ENCODE assay signal across 1 cellular context in genomic region chr2:74548919-74549684, GRCh38.
TF ChIP-seq lines count a peak whose summit lies in the region.

No MANE protein-coding gene starts in this region.

TF ChIP-seq in K562, 482 proteins besides CTCF, POLR2A, EP300 and RAD21 (continued from another document):
- TF ChIP-seq, protein P1, sequence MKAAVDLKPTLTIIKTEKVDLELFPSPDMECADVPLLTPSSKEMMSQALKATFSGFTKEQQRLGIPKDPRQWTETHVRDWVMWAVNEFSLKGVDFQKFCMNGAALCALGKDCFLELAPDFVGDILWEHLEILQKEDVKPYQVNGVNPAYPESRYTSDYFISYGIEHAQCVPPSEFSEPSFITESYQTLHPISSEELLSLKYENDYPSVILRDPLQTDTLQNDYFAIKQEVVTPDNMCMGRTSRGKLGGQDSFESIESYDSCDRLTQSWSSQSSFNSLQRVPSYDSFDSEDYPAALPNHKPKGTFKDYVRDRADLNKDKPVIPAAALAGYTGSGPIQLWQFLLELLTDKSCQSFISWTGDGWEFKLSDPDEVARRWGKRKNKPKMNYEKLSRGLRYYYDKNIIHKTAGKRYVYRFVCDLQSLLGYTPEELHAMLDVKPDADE (conservative IDR thresholded peaks at IDR 0.05; ENCODE audit: control insufficient read depth, low read depth, low read length), result 0 out of 2 replicates have a peak, but pooled peaks have one; percentile 30
- no peak for TF ChIP-seq HDGF (IDR thresholded peaks at IDR 0.05)
- no peak for TF ChIP-seq TAF7 (tag; IDR thresholded peaks at IDR 0.05)
- peak; percentile 80 for TF ChIP-seq ZNF592 (IDR thresholded peaks at IDR 0.05)
- 0 out of 2 replicates have a peak, but pooled peaks have one; percentile 19 for TF ChIP-seq GMEB1 (CRISPR knock-in tag; IDR thresholded peaks at IDR 0.05)
- TF ChIP-seq ZNF124 (CRISPR knock-in tag; IDR thresholded peaks at IDR 0.05), result no peak
- TF ChIP-seq, protein P2, sequence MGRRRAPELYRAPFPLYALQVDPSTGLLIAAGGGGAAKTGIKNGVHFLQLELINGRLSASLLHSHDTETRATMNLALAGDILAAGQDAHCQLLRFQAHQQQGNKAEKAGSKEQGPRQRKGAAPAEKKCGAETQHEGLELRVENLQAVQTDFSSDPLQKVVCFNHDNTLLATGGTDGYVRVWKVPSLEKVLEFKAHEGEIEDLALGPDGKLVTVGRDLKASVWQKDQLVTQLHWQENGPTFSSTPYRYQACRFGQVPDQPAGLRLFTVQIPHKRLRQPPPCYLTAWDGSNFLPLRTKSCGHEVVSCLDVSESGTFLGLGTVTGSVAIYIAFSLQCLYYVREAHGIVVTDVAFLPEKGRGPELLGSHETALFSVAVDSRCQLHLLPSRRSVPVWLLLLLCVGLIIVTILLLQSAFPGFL (CRISPR knock-in tag; IDR thresholded peaks at IDR 0.05), result no peak
- TF ChIP-seq TCF3 (CRISPR knock-in tag; IDR thresholded peaks at IDR 0.05), result no peak
- TF ChIP-seq ZNF76 (CRISPR knock-in tag; IDR thresholded peaks at IDR 0.05; ENCODE audit: borderline replicate concordance), result 0 out of 2 replicates have a peak, but pooled peaks have one; percentile 50
- TF ChIP-seq EGR1 (conservative IDR thresholded peaks at IDR 0.05), result peak; percentile 66
- TF ChIP-seq DEAF1 (CRISPR knock-in tag; IDR thresholded peaks at IDR 0.05), result no peak
- no peak for TF ChIP-seq CC2D1A (IDR thresholded peaks at IDR 0.05)
- TF ChIP-seq CBX1 (IDR thresholded peaks at IDR 0.05; ENCODE audit: low read depth), result peak; percentile 22; the same call in 1 of the 2 replicates
- no peak for TF ChIP-seq PATZ1 (CRISPR knock-in tag; IDR thresholded peaks at IDR 0.05; ENCODE audit: borderline replicate concordance)
- no peak for TF ChIP-seq ATF4 (CRISPR knock-in tag; IDR thresholded peaks at IDR 0.05)
- peak in 2 of 3 experiments; percentile 73 to 75 for TF ChIP-seq YY1 (IDR thresholded peaks at IDR 0.05; ENCODE audit: borderline replicate concordance in 1 of 3, control insufficient read depth in 1 of 3, extremely low read depth in 1 of 3, insufficient read depth in 3 of 3, insufficient read length in 1 of 3, insufficient replicate concordance in 2 of 3, low read depth in 1 of 3, low read length in 2 of 3)
- TF ChIP-seq, protein P3, sequence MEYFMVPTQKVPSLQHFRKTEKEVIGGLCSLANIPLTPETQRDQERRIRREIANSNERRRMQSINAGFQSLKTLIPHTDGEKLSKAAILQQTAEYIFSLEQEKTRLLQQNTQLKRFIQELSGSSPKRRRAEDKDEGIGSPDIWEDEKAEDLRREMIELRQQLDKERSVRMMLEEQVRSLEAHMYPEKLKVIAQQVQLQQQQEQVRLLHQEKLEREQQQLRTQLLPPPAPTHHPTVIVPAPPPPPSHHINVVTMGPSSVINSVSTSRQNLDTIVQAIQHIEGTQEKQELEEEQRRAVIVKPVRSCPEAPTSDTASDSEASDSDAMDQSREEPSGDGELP (CRISPR knock-in tag; IDR thresholded peaks at IDR 0.05; ENCODE audit: borderline replicate concordance), result peak; percentile 41; the same call in 1 of the 2 replicates
- TF ChIP-seq KLF1 (tag; IDR thresholded peaks at IDR 0.05), result peak; percentile 65
- TF ChIP-seq POLR2H (tag; IDR thresholded peaks at IDR 0.05; ENCODE audit: low read depth), result peak; percentile 23; the same call in 1 of the 2 replicates
- no peak for TF ChIP-seq E2F1 (CRISPR knock-in tag; IDR thresholded peaks at IDR 0.05)
- TF ChIP-seq KLF6 (CRISPR knock-in tag; IDR thresholded peaks at IDR 0.05; ENCODE audit: borderline replicate concordance), result no peak
- peak; percentile 67 for TF ChIP-seq CHD2 (IDR thresholded peaks at IDR 0.05; ENCODE audit: low read depth, low read length)
- no peak for TF ChIP-seq ZNF143 (CRISPR knock-in tag; IDR thresholded peaks at IDR 0.05)
- TF ChIP-seq SUPT5H (IDR thresholded peaks at IDR 0.05), result peak; percentile 60
